ENCODE assay signal across 12 cellular contexts in genomic region chr7:78151229-78151628, GRCh38.
DNase-seq lines count a peak whose midpoint lies in the region; ATAC-seq and TF ChIP-seq lines count a peak whose summit lies in the region.
"Had no signal": no experiment of that assay in that cellular context is flagged by ENCODE, and none has a peak within 500 bp of the region (broad histone marks: within the 10 kb centered on the region; RNA-seq: fewer than 3 reads in every experiment).

No MANE protein-coding gene starts in this region.

- WGBS in IMR-90 (ENCODE audit: extremely low coverage in 2 of 2, insufficient read length in 1 of 2), 2 experiments: no CpG with 5 or more reads among the region's 3 CpGs
- WGBS in sigmoid colon, 2 donors: 59 to 69% methylated on average over 3 of the region's 3 CpGs

- H3K36me3 ChIP-seq in IMR-90 (ENCODE audit: control insufficient read depth, insufficient read depth, low read length): no peaks in the 10 kb centered on the region
- no peaks in the 10 kb centered on the region for H3K36me3 ChIP-seq in adipocyte (ENCODE audit: control insufficient read depth, insufficient read depth, low read length, severe bottlenecking)
- no peaks in the 10 kb centered on the region for H3K36me3 ChIP-seq in sigmoid colon
- H3K36me3 ChIP-seq: heart right ventricle, upper lobe of left lung had no signal

- H3K4me3 ChIP-seq in AG10803 (ENCODE audit: low read length): no peak overlapping the region
- H3K4me3 ChIP-seq in IMR-90 (ENCODE audit: insufficient read depth, low read depth, low read length): no peak overlapping the region
- no peak overlapping the region for H3K4me3 ChIP-seq in adipocyte (ENCODE audit: low read length)
- H3K4me3 ChIP-seq in sigmoid colon: no peak overlapping the region
- H3K4me3 ChIP-seq: heart right ventricle, upper lobe of left lung had no signal

- 0 out of 2 replicates have a peak overlapping the region, but pooled peaks have one; percentile 9 for H2BK20ac ChIP-seq in IMR-90 (ENCODE audit: low read depth, low read length)

- no peak overlapping the region for H4K91ac ChIP-seq in IMR-90 (ENCODE audit: insufficient read depth, low read depth, low read length)

- H4K8ac ChIP-seq in IMR-90 (ENCODE audit: low read depth in 2 of 2, low read length in 2 of 2): peak overlapping the region in 1 of 2 experiments; percentile 35; a peak in 1 of 4 replicates

- POLR2A ChIA-PET in IMR-90 (lab: Charles Lee; ENCODE audit: unreplicated experiment): no interaction called here

- peak overlapping the region; percentile 71 for H3K14ac ChIP-seq in IMR-90 (replicated peaks; ENCODE audit: low read depth, low read length)

- H3K4ac ChIP-seq in IMR-90 (ENCODE audit: low read depth, low read length): 0 out of 2 replicates have a peak overlapping the region, but pooled peaks have one; percentile 8

- ATAC-seq in IMR-90 (ENCODE audit: low read depth): peak; percentile 86
- no peak for ATAC-seq in HG02623 (IDR thresholded peaks at IDR 0.05; ENCODE audit: unreplicated experiment)
- no peak for ATAC-seq in HG03442 (IDR thresholded peaks at IDR 0.05; ENCODE audit: unreplicated experiment)
- ATAC-seq: heart right ventricle had no signal

- H3K4me1 ChIP-seq in IMR-90 (ENCODE audit: control insufficient read depth, insufficient read depth, low read length) (peaks cover 10% of the 10 kb centered on the region), adipocyte (ENCODE audit: control insufficient read depth, insufficient read depth, low read length) (peaks cover 34% of the 10 kb centered on the region), sigmoid colon (peaks cover 0 to 15% (median 7%) of the 10 kb centered on the region in 4 donors)
- H3K4me1 ChIP-seq: upper lobe of left lung had no signal

- H3K27me3 ChIP-seq in IMR-90 (ENCODE audit: control insufficient read depth, insufficient read depth, low read length) (no peaks in the 10 kb centered on the region), adipocyte (replicated peaks; ENCODE audit: control insufficient read depth, insufficient read depth, low read length) (no peaks in the 10 kb centered on the region), sigmoid colon (no peaks in the 10 kb centered on the region)
- H3K27me3 ChIP-seq: heart right ventricle, upper lobe of left lung had no signal

- peak overlapping the region; percentile 65 for H2AFZ ChIP-seq in IMR-90 (replicated peaks; ENCODE audit: low read length, poor library complexity)

- no peak overlapping the region; the same call in 1 of the 2 replicates for H3K4me2 ChIP-seq in IMR-90 (ENCODE audit: low read depth, low read length)

- H3K9me3 ChIP-seq in IMR-90 (ENCODE audit: control insufficient read depth, insufficient read depth, low read length) (no peaks in the 10 kb centered on the region), adipocyte (ENCODE audit: control insufficient read depth, low read length) (no peaks in the 10 kb centered on the region), sigmoid colon (no peaks in the 10 kb centered on the region)
- H3K9me3 ChIP-seq: heart right ventricle, upper lobe of left lung had no signal

- H2AK5ac ChIP-seq in IMR-90 (ENCODE audit: low read depth, low read length): no peak overlapping the region

- no peak overlapping the region for H4K5ac ChIP-seq in IMR-90 (ENCODE audit: low read depth, low read length)

- no peak for TF ChIP-seq EP300 in sigmoid colon (IDR thresholded peaks at IDR 0.05)

- H3K56ac ChIP-seq in IMR-90 (ENCODE audit: extremely low read depth, insufficient read depth, low read length): no peak overlapping the region

- peak overlapping the region; percentile 11 for H2AK9ac ChIP-seq in IMR-90 (replicated peaks; ENCODE audit: low read depth, low read length, poor library complexity)

- H3K9ac ChIP-seq in IMR-90 (ENCODE audit: low read depth, low read length) (no peak overlapping the region), adipocyte (ENCODE audit: low read length) (no peak overlapping the region)

- H2BK15ac ChIP-seq in IMR-90 (ENCODE audit: low read depth, low read length): no peak overlapping the region

- TF ChIP-seq POLR2A in IMR-90 (IDR thresholded peaks at IDR 0.05; ENCODE audit: low read depth, low read length) (no peak), sigmoid colon (IDR thresholded peaks at IDR 0.05) (no peak)

- intact Hi-C loops in IMR-90 (cut with micrococcal nuclease) (no loop called here), sigmoid colon (cut with DNase I) (no loop called here)

- no peak overlapping the region for H3K18ac ChIP-seq in IMR-90 (ENCODE audit: low read depth, low read length)

- no TSS peak for BruUV-seq in IMR-90 (replicated peaks; lab: Mats Ljungman, UMichigan)

- in situ Hi-C loops in IMR-90 (cut with MboI; ENCODE audit: low sequenced_read_pairs): no loop called here

- no peaks in the 10 kb centered on the region for H3K79me1 ChIP-seq in IMR-90 (ENCODE audit: low read depth in 1 of 2, low read length in 2 of 2)

- H3K23ac ChIP-seq in IMR-90 (ENCODE audit: low read depth, low read length): peak overlapping the region; percentile 0; the same call in 1 of the 2 replicates

- dilution Hi-C loops in IMR-90 (cut with HindIII; ENCODE audit: low sequenced_read_pairs, unreplicated experiment): no loop called here

- H2BK5ac ChIP-seq in IMR-90 (ENCODE audit: low read depth, low read length, poor library complexity, severe bottlenecking): no peak overlapping the region

- TF ChIP-seq CTCF in AG10803 (conservative IDR thresholded peaks at IDR 0.05; ENCODE audit: low read length) (no peak), IMR-90 (conservative IDR thresholded peaks at IDR 0.05; ENCODE audit: low read depth, low read length) (no peak), sigmoid colon (IDR thresholded peaks at IDR 0.05) (no peak)

- CTCF ChIA-PET in IMR-90 (lab: Yijun Ruan, JAX): no interaction called here

- DNase-seq in AG10803 (ENCODE audit: low read depth): peak; percentile 88
- peak; percentile 86 for DNase-seq in IMR-90
- peak; percentile 84 for DNase-seq in adipocyte (ENCODE audit: low read depth)
- DNase-seq in kidney tubule cell (ENCODE audit: low spot score): peak; percentile 82
- no peak for DNase-seq in NCI-H526 treated with DMSO at 0.1 percent for 48 hours (lab: John Stamatoyannopoulos, UW)
- no peak for DNase-seq in sigmoid colon
- DNase-seq: CD4-positive, CD25-positive, alpha-beta regulatory T cell; heart right ventricle; mesendoderm; upper lobe of left lung had no signal

- peaks cover 8% of the 10 kb centered on the region; the same call in 1 of the 2 replicates for H3K9me1 ChIP-seq in IMR-90 (ENCODE audit: insufficient read depth, low read length)

- H2BK120ac ChIP-seq in IMR-90 (ENCODE audit: low read depth, low read length): no peak overlapping the region

- no peaks in the 10 kb centered on the region for H4K20me1 ChIP-seq in IMR-90 (ENCODE audit: insufficient read depth, low read length)

- H3K27ac ChIP-seq in IMR-90 (ENCODE audit: insufficient read depth, low read length) (peak overlapping the region; percentile 3; the same call in 1 of the 2 replicates), sigmoid colon (peak overlapping the region in 1 of 4 donors; percentile 15)
- H3K27ac ChIP-seq: heart right ventricle, upper lobe of left lung had no signal

- no peak for TF ChIP-seq RAD21 in IMR-90 (IDR thresholded peaks at IDR 0.05; ENCODE audit: low read length)

TF ChIP-seq in IMR-90, 13 proteins besides CTCF, POLR2A, EP300 and RAD21:
- TF ChIP-seq CEBPB (IDR thresholded peaks at IDR 0.05; ENCODE audit: low read depth, low read length): peak; percentile 57
- no peak for TF ChIP-seq USF2 (IDR thresholded peaks at IDR 0.05; ENCODE audit: low read depth, low read length)

Comparison
In these comparisons a context has a peak if more than half of its experiments do, and no peak if none do; other contexts are left out.
1. DNase-seq: peak in AG10803 (single experiment), IMR-90 (single experiment), adipocyte (single experiment) and kidney tubule cell (single experiment); none in NCI-H526 treated with DMSO at 0.1 percent for 48 hours (single experiment) and sigmoid colon (single experiment).